In genomic region chr1:55723001-55723400, GRCh38 we compare ENCODE assay signal across 24 cellular contexts.
"Had no signal": no experiment of that assay in that cellular context is flagged by ENCODE, and none has a peak within 500 bp of the region (broad histone marks: within the 10 kb centered on the region; RNA-seq: fewer than 3 reads in every experiment).

No MANE protein-coding gene starts in this region.

- H3K9me3 Mint-ChIP-seq: activated naive CD4-positive, alpha-beta T cell treated with anti-CD3 and anti-CD28 coated beads, Interleukin-2, amount 10 ng/mL, durations not matched to agents 7 days and 5 days; activated naive CD8-positive, alpha-beta T cell treated with anti-CD3 and anti-CD28 coated beads for 36 hours; activated T-cell treated with anti-CD3 and anti-CD28 coated beads, Interleukin-2, amount 50 U/mL, for 72 hours; activated T-helper 2 cell treated with anti-CD3 and anti-CD28 coated beads, Interferon-gamma antibody, Interleukin-2, Interleukin-4, amounts not matched to agents 10 μg/mL and 5 μg/mL and 100 μg/mL, durations not matched to agents 14 hours and 24 hours and 36 hours; T-helper 1 cell treated with Interleukin-12 subunit alpha and Interleukin-12 subunit beta and Interleukin-4 antibody, amounts not matched to agents 30 μg/mL and 1 μg/mL, for 36 hours had no signal

- H3K27me3 ChIP-seq: body of pancreas, cardiac muscle cell, MG63, Peyer's patch had no signal

- DNase-seq: activated CD4-positive, alpha-beta T cell treated with anti-CD3 and anti-CD28 coated beads for 4 hours; activated CD8-positive, alpha-beta memory T cell treated with anti-CD3 and anti-CD28 coated beads, Interleukin-2, amount 50 U/mL, for 4 hours; activated CD8-positive, alpha-beta T cell treated with anti-CD3 and anti-CD28 coated beads for 36 hours; activated gamma-delta T cell treated with Interleukin-2 at 50 U/mL for 16 hours; activated naive CD4-positive, alpha-beta T cell treated with anti-CD3 and anti-CD28 coated beads, Interleukin-2, amount 10 ng/mL, durations not matched to agents 7 days and 5 days; activated naive CD8-positive, alpha-beta T cell treated with anti-CD3 and anti-CD28 coated beads for 36 hours; activated T-cell treated with anti-CD3 and anti-CD28 coated beads, Interleukin-2, amount 50 U/mL, for 72 hours; body of pancreas; KG1; MG63; MV-4-11; NCI-H1105; NCI-H1436; NCI-H1694 treated with DMSO at 0.1 percent for 48 hours; NCI-H2029 treated with DMSO at 0.1 percent for 48 hours; NCI-H446; NCI-H524; Peyer's patch; SHP77 had no signal

- ATAC-seq: activated CD4-positive, CD25-positive, alpha-beta regulatory T cell treated with anti-CD3 and anti-CD28 coated beads, Interleukin-2, amount 50 U/mL, for 24 hours; activated CD8-positive, alpha-beta T cell treated with anti-CD3 and anti-CD28 coated beads for 36 hours; activated T-cell treated with anti-CD3 and anti-CD28 coated beads, Interleukin-2, amount 50 U/mL, for 72 hours; body of pancreas had no signal

- H3K27ac Mint-ChIP-seq: activated CD8-positive, alpha-beta T cell treated with anti-CD3 and anti-CD28 coated beads for 36 hours; activated naive CD4-positive, alpha-beta T cell treated with anti-CD3 and anti-CD28 coated beads, Interleukin-2, amount 10 ng/mL, durations not matched to agents 7 days and 5 days; activated naive CD8-positive, alpha-beta T cell treated with anti-CD3 and anti-CD28 coated beads for 36 hours; activated T-cell treated with anti-CD3 and anti-CD28 coated beads, Interleukin-2, amount 50 U/mL, for 72 hours; activated T-helper 2 cell treated with anti-CD3 and anti-CD28 coated beads, Interferon-gamma antibody, Interleukin-2, Interleukin-4, amounts not matched to agents 10 μg/mL and 5 μg/mL and 100 μg/mL, durations not matched to agents 14 hours and 24 hours and 36 hours; T-helper 1 cell treated with Interleukin-12 subunit alpha and Interleukin-12 subunit beta and Interleukin-4 antibody, amounts not matched to agents 30 μg/mL and 1 μg/mL, for 36 hours had no signal

- H3K27me3 Mint-ChIP-seq: activated naive CD4-positive, alpha-beta T cell treated with anti-CD3 and anti-CD28 coated beads, Interleukin-2, amount 10 ng/mL, durations not matched to agents 7 days and 5 days had no signal

- H3K9me3 ChIP-seq: body of pancreas, MG63, Peyer's patch had no signal

- H3K4me1 Mint-ChIP-seq: activated naive CD4-positive, alpha-beta T cell treated with anti-CD3 and anti-CD28 coated beads, Interleukin-2, amount 10 ng/mL, durations not matched to agents 7 days and 5 days; activated naive CD8-positive, alpha-beta T cell treated with anti-CD3 and anti-CD28 coated beads for 36 hours had no signal

- H3K36me3 ChIP-seq: cardiac muscle cell, MG63, Peyer's patch had no signal

- H3K36me3 Mint-ChIP-seq: activated naive CD4-positive, alpha-beta T cell treated with anti-CD3 and anti-CD28 coated beads, Interleukin-2, amount 10 ng/mL, durations not matched to agents 7 days and 5 days; activated naive CD8-positive, alpha-beta T cell treated with anti-CD3 and anti-CD28 coated beads for 36 hours had no signal

- H3K4me3 Mint-ChIP-seq: activated CD8-positive, alpha-beta T cell treated with anti-CD3 and anti-CD28 coated beads for 36 hours; activated naive CD4-positive, alpha-beta T cell treated with anti-CD3 and anti-CD28 coated beads, Interleukin-2, amount 10 ng/mL, durations not matched to agents 7 days and 5 days; activated naive CD8-positive, alpha-beta T cell treated with anti-CD3 and anti-CD28 coated beads for 36 hours; activated T-cell treated with anti-CD3 and anti-CD28 coated beads, Interleukin-2, amount 50 U/mL, for 72 hours; T-helper 1 cell treated with Interleukin-12 subunit alpha and Interleukin-12 subunit beta and Interleukin-4 antibody, amounts not matched to agents 30 μg/mL and 1 μg/mL, for 36 hours had no signal

- H3K27ac ChIP-seq: body of pancreas, cardiac muscle cell, Peyer's patch, RWPE1 had no signal

- H3K4me3 ChIP-seq: body of pancreas, cardiac muscle cell, MG63, Peyer's patch had no signal
